ENCODE assay signal across 9 cellular contexts in genomic region chr2:237427807-237428506, GRCh38. TPM values are rescaled to one million over a fixed set of nuclear protein-coding genes. Genes with fewer than 3 reads are reported as not detected.
DNase-seq lines count a peak whose midpoint lies in the region; ATAC-seq and TF ChIP-seq lines count a peak whose summit lies in the region.
"Had no signal": no experiment of that assay in that cellular context is flagged by ENCODE, and none has a peak within 500 bp of the region (broad histone marks: within the 10 kb centered on the region; RNA-seq: fewer than 3 reads in every experiment).

No MANE protein-coding gene starts in this region.

- in situ Hi-C loops in GM13976 (cut with MboI; ENCODE audit: low sequenced_read_pairs, unreplicated experiment), result no loop called here

- peak overlapping the region; percentile 72 for H3K27ac Mint-ChIP-seq in activated naive CD4-positive, alpha-beta T cell treated with anti-CD3 and anti-CD28 coated beads for 36 hours

- ATAC-seq in GM18517 (IDR thresholded peaks at IDR 0.05; ENCODE audit: unreplicated experiment), result peak; percentile 57

- H3K4me1 Mint-ChIP-seq in activated naive CD4-positive, alpha-beta T cell treated with anti-CD3 and anti-CD28 coated beads for 36 hours (ENCODE audit: low read depth), result peaks cover 80% of the 10 kb centered on the region

- CTCF ChIA-PET in activated naive CD4-positive, alpha-beta T cell treated with anti-CD3 and anti-CD28 coated beads for 36 hours (lab: Charles Lee), result interaction anchor here (0.5 to 2.5 kb wide), 5 partner anchors 11 to 127 kb away, joined by 4 to 16 read pairs (median 7); no protein-coding TSS in a partner anchor

- intact Hi-C loops in activated naive CD4-positive, alpha-beta T cell treated with anti-CD3 and anti-CD28 coated beads for 36 hours (cut with micrococcal nuclease), result loop anchor here (1.0 to 5.0 kb wide), 5 partner anchors 13 to 269 kb away; no protein-coding TSS in a partner anchor

- peak; percentile 50 for DNase-seq in activated CD4-positive, CD25-positive, alpha-beta regulatory T cell treated with anti-CD3 and anti-CD28 coated beads, Interleukin-2, amount 50 U/mL, for 16 hours (ENCODE audit: low read depth, low spot score)
- peak; percentile 94 for DNase-seq in activated naive CD4-positive, alpha-beta T cell treated with anti-CD3 and anti-CD28 coated beads for 36 hours
- peak; percentile 36 to 59 (median 38) for DNase-seq in stimulated activated CD4-positive, alpha-beta T cell treated with anti-CD3 and anti-CD28 coated beads, TNF-alpha, amount 100 ng/mL, for 1 hour (ENCODE audit: low read depth in 3 of 3, low spot score in 1 of 3)
- DNase-seq in putamen (ENCODE audit: low spot score), result no peak
- DNase-seq in pons (ENCODE audit: low spot score), result no peak
- DNase-seq in GM13976 (ENCODE audit: low spot score), result no peak
- no peak for DNase-seq in NCI-H82 (lab: John Stamatoyannopoulos, UW)
- DNase-seq: NCI-H146 had no signal

- no peaks in the 10 kb centered on the region for H3K9me3 Mint-ChIP-seq in activated naive CD4-positive, alpha-beta T cell treated with anti-CD3 and anti-CD28 coated beads for 36 hours

- H3K4me3 Mint-ChIP-seq in activated naive CD4-positive, alpha-beta T cell treated with anti-CD3 and anti-CD28 coated beads for 36 hours, result no peak overlapping the region

- no peak for TF ChIP-seq CTCF in GM13976 (IDR thresholded peaks at IDR 0.05; ENCODE audit: borderline replicate concordance, control extremely low read depth, extremely low read depth, insufficient read depth, missing control alignments)

- H3K36me3 Mint-ChIP-seq in activated naive CD4-positive, alpha-beta T cell treated with anti-CD3 and anti-CD28 coated beads for 36 hours (ENCODE audit: low read depth), result no peaks in the 10 kb centered on the region

- H3K27me3 Mint-ChIP-seq in activated naive CD4-positive, alpha-beta T cell treated with anti-CD3 and anti-CD28 coated beads for 36 hours (ENCODE audit: low read depth), result peaks cover 7% of the 10 kb centered on the region

RNA-seq across cellular contexts. Expression of gene COL6A3, which starts 14.0 kb away (rescaled TPM):
- 1 to 10 TPM; 2.5 to 3.0 TPM for total RNA-seq in activated naive CD4-positive, alpha-beta T cell treated with anti-CD3 and anti-CD28 coated beads for 36 hours

RNA-seq across cellular contexts. Expression of gene MLPH, which starts 59.1 kb away (rescaled TPM):
- total RNA-seq in activated naive CD4-positive, alpha-beta T cell treated with anti-CD3 and anti-CD28 coated beads for 36 hours, result not detected

Comparison
In these comparisons a context has a peak if more than half of its experiments do, and no peak if none do; other contexts are left out.
1. DNase-seq: peak in activated CD4-positive, CD25-positive, alpha-beta regulatory T cell treated with anti-CD3 and anti-CD28 coated beads, Interleukin-2, amount 50 U/mL, for 16 hours (single experiment), activated naive CD4-positive, alpha-beta T cell treated with anti-CD3 and anti-CD28 coated beads for 36 hours (single experiment) and stimulated activated CD4-positive, alpha-beta T cell treated with anti-CD3 and anti-CD28 coated beads, TNF-alpha, amount 100 ng/mL, for 1 hour (3 of 3); none in putamen (single experiment), pons (single experiment), GM13976 (single experiment) and NCI-H82 (single experiment).